Comparison of ENCODE assay signal across 8 cellular contexts in the genomic region with DNA sequence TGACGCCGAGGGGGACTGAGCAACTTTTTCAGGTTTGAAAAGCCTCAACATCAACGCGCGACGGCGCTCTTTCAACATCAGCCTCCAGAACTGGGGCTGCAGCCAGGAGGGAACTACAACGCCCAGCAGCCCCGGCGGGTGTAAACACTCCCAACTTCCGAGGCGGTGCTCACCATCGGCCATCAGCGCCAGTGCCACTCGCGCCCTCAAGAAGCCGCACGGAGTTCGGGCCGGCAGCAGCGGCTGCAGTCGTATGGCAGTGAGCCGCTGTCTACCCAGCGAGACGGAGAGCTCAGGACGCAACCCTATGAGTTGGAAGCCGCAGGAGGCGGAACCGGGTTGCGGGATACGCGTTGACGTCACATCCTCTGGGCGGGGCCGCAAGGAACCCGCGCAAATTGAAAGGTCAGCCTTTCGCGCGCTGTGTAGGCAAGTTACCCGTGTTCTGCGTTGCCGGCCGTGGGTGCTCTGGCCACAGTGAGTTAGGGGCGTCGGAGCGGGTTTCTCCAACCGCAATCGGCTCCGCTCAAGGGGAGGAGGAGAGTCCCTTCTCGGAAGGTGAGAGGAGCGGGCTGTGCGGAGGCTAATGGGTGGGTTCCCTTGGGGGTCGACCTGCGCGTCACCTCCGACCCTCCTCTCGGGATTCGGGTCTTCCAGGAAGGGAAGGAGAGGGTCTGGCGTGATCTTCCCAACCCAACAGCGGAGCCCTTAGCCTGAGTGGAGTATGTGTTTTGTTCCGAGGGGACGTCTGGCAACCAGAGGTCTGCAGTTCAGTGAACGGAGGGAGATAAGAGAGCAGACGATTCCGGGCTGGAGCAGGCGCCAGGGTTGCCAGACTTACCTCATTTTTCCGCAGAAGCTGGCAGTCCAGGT. TPM values are rescaled to one million over a fixed set of nuclear protein-coding genes. Genes with fewer than 3 reads are reported as not detected.
DNase-seq lines count a peak whose midpoint lies in the region; ATAC-seq and TF ChIP-seq lines count a peak whose summit lies in the region.

TSS of gene EXO1 (plus strand) at position 409 of the 873 bp plus-strand sequence. CDS start 2,222 bp downstream, outside the sequence.

- peak within 1 kb of the TSS; percentile 89 for H3K4me3 Mint-ChIP-seq in activated CD4-positive, alpha-beta T cell treated with anti-CD3 and anti-CD28 coated beads, Interleukin-2, amount 10 ng/mL, durations not matched to agents 7 days and 5 days
- peak within 1 kb of the TSS; percentile 92 for H3K4me3 Mint-ChIP-seq in dendritic cell treated with granulocyte-macrophage colony-stimulating factor and Interleukin-4, amounts not matched to agents 40 ng/mL and 50 ng/mL, for 4 days

- H3K4me1 ChIP-seq in left lung = peaks cover 8 to 15% of the 10 kb centered on the region in 2 donors

- intact Hi-C loops in dendritic cell treated with granulocyte-macrophage colony-stimulating factor and Interleukin-4, amounts not matched to agents 40 ng/mL and 50 ng/mL, for 4 days (cut with micrococcal nuclease) = loop anchor here (1.0 to 5.0 kb wide), 2 partner anchors 208 to 331 kb away; partner anchors contain the start of genes CHML, FH and OPN3
- intact Hi-C loops in left lung (cut with DNase I) = no loop called here

- peak within 1 kb of the TSS; percentile 51 to 74 for H3K4me3 ChIP-seq in left lung

- H3K9me3 Mint-ChIP-seq in activated CD4-positive, alpha-beta T cell treated with anti-CD3 and anti-CD28 coated beads, Interleukin-2, amount 10 ng/mL, durations not matched to agents 7 days and 5 days = no peaks in the 10 kb centered on the region
- H3K9me3 Mint-ChIP-seq in dendritic cell treated with granulocyte-macrophage colony-stimulating factor and Interleukin-4, amounts not matched to agents 40 ng/mL and 50 ng/mL, for 4 days = no peaks in the 10 kb centered on the region

- H3K27ac ChIP-seq in C4-2B (peak within 1 kb of the TSS; percentile 89), left lung (peak within 1 kb of the TSS; percentile 99)

- H3K27me3 Mint-ChIP-seq in activated CD4-positive, alpha-beta T cell treated with anti-CD3 and anti-CD28 coated beads, Interleukin-2, amount 10 ng/mL, durations not matched to agents 7 days and 5 days = peaks cover 9% of the 10 kb centered on the region
- H3K27me3 Mint-ChIP-seq in dendritic cell treated with granulocyte-macrophage colony-stimulating factor and Interleukin-4, amounts not matched to agents 40 ng/mL and 50 ng/mL, for 4 days = no peaks in the 10 kb centered on the region

- POLR2A ChIA-PET in activated CD4-positive, alpha-beta T cell treated with anti-CD3 and anti-CD28 coated beads, Interleukin-2, amount 10 ng/mL, durations not matched to agents 7 days and 5 days (lab: Charles Lee) = no interaction called here

- H3K36me3 Mint-ChIP-seq in activated CD4-positive, alpha-beta T cell treated with anti-CD3 and anti-CD28 coated beads, Interleukin-2, amount 10 ng/mL, durations not matched to agents 7 days and 5 days (ENCODE audit: low read depth) = peaks cover 22% of the 10 kb centered on the region
- peaks cover 8% of the 10 kb centered on the region for H3K36me3 Mint-ChIP-seq in dendritic cell treated with granulocyte-macrophage colony-stimulating factor and Interleukin-4, amounts not matched to agents 40 ng/mL and 50 ng/mL, for 4 days (ENCODE audit: low read depth)

- peak within 1 kb of the TSS; percentile 100 for H3K27ac Mint-ChIP-seq in activated CD4-positive, alpha-beta T cell treated with anti-CD3 and anti-CD28 coated beads, Interleukin-2, amount 10 ng/mL, durations not matched to agents 7 days and 5 days
- peak within 1 kb of the TSS; percentile 99 for H3K27ac Mint-ChIP-seq in dendritic cell treated with granulocyte-macrophage colony-stimulating factor and Interleukin-4, amounts not matched to agents 40 ng/mL and 50 ng/mL, for 4 days

- H3K4me1 Mint-ChIP-seq in activated CD4-positive, alpha-beta T cell treated with anti-CD3 and anti-CD28 coated beads, Interleukin-2, amount 10 ng/mL, durations not matched to agents 7 days and 5 days = peaks cover 37% of the 10 kb centered on the region
- H3K4me1 Mint-ChIP-seq in dendritic cell treated with granulocyte-macrophage colony-stimulating factor and Interleukin-4, amounts not matched to agents 40 ng/mL and 50 ng/mL, for 4 days (ENCODE audit: low read depth) = peaks cover 14% of the 10 kb centered on the region

- H3K27me3 ChIP-seq in left lung = no peaks in the 10 kb centered on the region

- ATAC-seq in GM19324 (IDR thresholded peaks at IDR 0.05; ENCODE audit: low FRiP score, unreplicated experiment) (peak; percentile 99), HG03469 (IDR thresholded peaks at IDR 0.05; ENCODE audit: unreplicated experiment) (peak; percentile 93), left lung (peak; percentile 99)

- no peaks in the 10 kb centered on the region for H3K9me3 ChIP-seq in left lung

- no peaks in the 10 kb centered on the region for H3K36me3 ChIP-seq in left lung

- peak; percentile 96 for DNase-seq in NCI-H69 (lab: John Stamatoyannopoulos, UW)
- peak; percentile 92 for DNase-seq in activated CD4-positive, alpha-beta T cell treated with anti-CD3 and anti-CD28 coated beads, Interleukin-2, amount 10 ng/mL, durations not matched to agents 7 days and 5 days
- peak; percentile 93 to 94 for DNase-seq in left lung
- DNase-seq in stimulated activated CD4-positive, alpha-beta T cell treated with anti-CD3 and anti-CD28 coated beads, Interleukin-2, amount 100 ng/mL, for 48 hours = peak; percentile 84 to 86

- TF ChIP-seq CTCF in C4-2B (conservative IDR thresholded peaks at IDR 0.05) = peak; percentile 74
- TF ChIP-seq CTCF in left lung (IDR thresholded peaks at IDR 0.05) = peak in 1 of 2 donors; percentile 24

- CTCF ChIA-PET in activated CD4-positive, alpha-beta T cell treated with anti-CD3 and anti-CD28 coated beads, Interleukin-2, amount 10 ng/mL, durations not matched to agents 7 days and 5 days (lab: Charles Lee) = interaction anchor here (1.0 to 1.2 kb wide), 3 partner anchors 10 to 166 kb away, joined by 3 to 4 read pairs (median 3); no protein-coding TSS in a partner anchor

RNA-seq across cellular contexts. Expression of gene EXO1, which starts in this region (rescaled TPM):
- total RNA-seq in activated CD4-positive, alpha-beta T cell treated with anti-CD3 and anti-CD28 coated beads, Interleukin-2, amount 10 ng/mL, durations not matched to agents 7 days and 5 days = 10 to 100 TPM; 41.3 to 44.4 TPM
- 1 to 10 TPM; 4.0 to 5.6 TPM for total RNA-seq in left lung

Comparison
In these comparisons a context has a peak if more than half of its experiments do, and no peak if none do; other contexts are left out.
1. Peak in every context shown above with its lines: DNase-seq, ATAC-seq, H3K4me3 ChIP-seq and H3K27ac ChIP-seq.
2. RNA of gene EXO1 (total RNA-seq): 41.3 to 44.4 TPM in activated CD4-positive, alpha-beta T cell treated with anti-CD3 and anti-CD28 coated beads, Interleukin-2, amount 10 ng/mL, durations not matched to agents 7 days and 5 days; 4.0 to 5.6 TPM in left lung; every median in the first group is over 4 times any median in the second.